ENCODE assay signal across 16 cellular contexts in the genomic region with DNA sequence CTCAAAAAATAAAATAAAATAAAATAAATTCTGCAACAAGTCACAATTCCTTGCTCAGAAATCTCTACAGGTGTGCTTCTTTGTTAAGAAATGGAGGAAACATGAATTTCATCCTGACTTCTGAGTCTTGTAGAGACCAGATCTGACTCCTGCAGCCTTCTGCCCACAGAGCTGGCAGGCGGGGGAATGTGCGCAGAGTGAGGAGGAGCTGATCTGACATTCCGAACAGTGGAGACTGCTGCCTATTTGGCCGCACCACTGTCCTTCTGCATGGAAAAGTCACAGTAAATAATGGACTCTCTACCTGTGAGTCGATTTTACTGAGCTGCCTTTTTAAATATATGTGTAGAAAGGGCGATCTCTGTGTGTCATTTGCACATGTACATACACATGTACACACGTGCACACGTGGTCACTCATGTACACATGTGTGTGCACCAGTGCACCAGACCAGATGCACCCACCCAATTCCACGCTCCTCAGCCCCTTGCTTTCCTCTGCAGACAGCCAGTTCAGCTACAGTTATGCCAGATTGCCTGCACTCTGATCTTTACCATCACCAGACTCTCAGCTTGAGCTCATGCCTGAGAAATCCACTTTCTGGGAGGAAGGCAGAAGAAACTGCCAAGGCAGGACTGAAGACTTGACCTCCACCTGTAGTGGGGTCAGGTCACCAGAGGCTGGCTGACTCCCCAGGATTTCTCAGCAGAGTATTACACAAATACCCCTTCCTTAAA. TPM values are rescaled to one million over a fixed set of nuclear protein-coding genes. Genes with fewer than 3 reads are reported as not detected.
DNase-seq lines count a peak whose midpoint lies in the region; ATAC-seq and TF ChIP-seq lines count a peak whose summit lies in the region.
"Had no signal": no experiment of that assay in that cellular context is flagged by ENCODE, and none has a peak within 500 bp of the region (broad histone marks: within the 10 kb centered on the region; RNA-seq: fewer than 3 reads in every experiment).

No MANE protein-coding gene starts in this region.

- no peaks in the 10 kb centered on the region for H3K27me3 Mint-ChIP-seq in activated CD4-positive, alpha-beta T cell treated with anti-CD3 and anti-CD28 coated beads, Interleukin-2, amount 10 ng/mL, durations not matched to agents 24 days and 14 days
- H3K27me3 Mint-ChIP-seq in activated B cell treated with CpG ODN at 0.5 μM for 24 hours: no peaks in the 10 kb centered on the region
- H3K27me3 Mint-ChIP-seq in effector memory CD8-positive, alpha-beta T cell: no peaks in the 10 kb centered on the region
- H3K27me3 Mint-ChIP-seq in stimulated activated memory B cell treated with anti-CD40 and anti-IgM and Interleukin-4, amounts not matched to agents 10 μg/mL and 1 μg/mL and 100 μg/mL, for 72 hours: no peaks in the 10 kb centered on the region

- no peak overlapping the region for H3K4me2 ChIP-seq in MM.1S (ENCODE audit: low read depth, low read length)

- peak overlapping the region; percentile 99 for H3K27ac Mint-ChIP-seq in activated CD4-positive, alpha-beta T cell treated with anti-CD3 and anti-CD28 coated beads, Interleukin-2, amount 10 ng/mL, durations not matched to agents 24 days and 14 days
- H3K27ac Mint-ChIP-seq in activated B cell treated with CpG ODN at 0.5 μM for 24 hours: peak overlapping the region; percentile 80
- H3K27ac Mint-ChIP-seq in effector memory CD8-positive, alpha-beta T cell: peak overlapping the region; percentile 99 to 100
- H3K27ac Mint-ChIP-seq in stimulated activated memory B cell treated with anti-CD40 and anti-IgM and Interleukin-4, amounts not matched to agents 10 μg/mL and 1 μg/mL and 100 μg/mL, for 72 hours: peak overlapping the region; percentile 86

- H3K9me2 ChIP-seq in MM.1S (replicated peaks; ENCODE audit: insufficient read depth, low read length): no peaks in the 10 kb centered on the region

- TF ChIP-seq CTCF in activated B cell treated with CpG ODN at 0.5 μM for 24 hours (IDR thresholded peaks at IDR 0.05): no peak
- no peak for TF ChIP-seq CTCF in MM.1S (IDR thresholded peaks at IDR 0.05; ENCODE audit: low read length)

- no peaks in the 10 kb centered on the region for H3F3A ChIP-seq in MM.1S (ENCODE audit: insufficient read depth, low read length)

- no peaks in the 10 kb centered on the region for H3K27me3 ChIP-seq in MM.1S (replicated peaks; ENCODE audit: insufficient read depth, low read length)

- H3K36me3 ChIP-seq in MM.1S (replicated peaks; ENCODE audit: insufficient read depth, low read length): peaks cover 4% of the 10 kb centered on the region; the same call in 1 of the 2 replicates
- H3K36me3 ChIP-seq: left ventricle myocardium inferior had no signal

- no peak overlapping the region for H3K27ac ChIP-seq in MM.1S (ENCODE audit: low read length)
- H3K27ac ChIP-seq: left ventricle myocardium inferior had no signal

- peaks cover 93% of the 10 kb centered on the region for H3K79me2 ChIP-seq in MM.1S (ENCODE audit: low read length)

- POLR2A ChIA-PET in activated B cell treated with CpG ODN at 0.5 μM for 24 hours (lab: Charles Lee): interaction anchor here (1.0 to 1.6 kb wide), 5 partner anchors 9 to 52 kb away, joined by 3 to 6 read pairs (median 4); no protein-coding TSS in a partner anchor

- H3K36me3 Mint-ChIP-seq in activated CD4-positive, alpha-beta T cell treated with anti-CD3 and anti-CD28 coated beads, Interleukin-2, amount 10 ng/mL, durations not matched to agents 24 days and 14 days (ENCODE audit: low read depth): peaks cover 87% of the 10 kb centered on the region
- H3K36me3 Mint-ChIP-seq in activated B cell treated with CpG ODN at 0.5 μM for 24 hours (ENCODE audit: low read depth): peaks cover 93% of the 10 kb centered on the region
- H3K36me3 Mint-ChIP-seq in effector memory CD8-positive, alpha-beta T cell (ENCODE audit: insufficient read depth): peaks cover 91% of the 10 kb centered on the region
- H3K36me3 Mint-ChIP-seq in stimulated activated memory B cell treated with anti-CD40 and anti-IgM and Interleukin-4, amounts not matched to agents 10 μg/mL and 1 μg/mL and 100 μg/mL, for 72 hours: peaks cover 77% of the 10 kb centered on the region

- H2AFZ ChIP-seq in MM.1S (ENCODE audit: low read length): no peak overlapping the region

- intact Hi-C loops in activated CD4-positive, alpha-beta T cell treated with anti-CD3 and anti-CD28 coated beads, Interleukin-2, amount 10 ng/mL, durations not matched to agents 24 days and 14 days (cut with micrococcal nuclease): no loop called here
- intact Hi-C loops in activated B cell treated with CpG ODN at 0.5 μM for 24 hours (cut with micrococcal nuclease): no loop called here

- no peak overlapping the region for H3K4me3 ChIP-seq in MM.1S (ENCODE audit: low read length)
- H3K4me3 ChIP-seq: left ventricle myocardium inferior had no signal

- no peak for ATAC-seq in activated B cell treated with CpG ODN at 0.5 μM for 24 hours (ENCODE audit: low read depth)
- no peak for ATAC-seq in effector memory CD8-positive, alpha-beta T cell (replicated peaks)
- no peak for ATAC-seq in stimulated activated memory B cell treated with anti-CD40 and anti-IgM and Interleukin-4, amounts not matched to agents 10 μg/mL and 1 μg/mL and 100 μg/mL, for 72 hours
- ATAC-seq: sciatic nerve had no signal

- H3K4me1 ChIP-seq in MM.1S (ENCODE audit: low read length): no peaks in the 10 kb centered on the region
- H3K4me1 ChIP-seq: left ventricle myocardium inferior had no signal

- peak overlapping the region; percentile 81 for H3K4me3 Mint-ChIP-seq in activated CD4-positive, alpha-beta T cell treated with anti-CD3 and anti-CD28 coated beads, Interleukin-2, amount 10 ng/mL, durations not matched to agents 24 days and 14 days
- no peak overlapping the region for H3K4me3 Mint-ChIP-seq in activated B cell treated with CpG ODN at 0.5 μM for 24 hours
- peak overlapping the region; percentile 83 to 86 for H3K4me3 Mint-ChIP-seq in effector memory CD8-positive, alpha-beta T cell
- no peak overlapping the region for H3K4me3 Mint-ChIP-seq in stimulated activated memory B cell treated with anti-CD40 and anti-IgM and Interleukin-4, amounts not matched to agents 10 μg/mL and 1 μg/mL and 100 μg/mL, for 72 hours

- H4K20me1 ChIP-seq in MM.1S (ENCODE audit: insufficient read depth, low read length): no peaks in the 10 kb centered on the region

- DNase-seq in activated CD4-positive, alpha-beta T cell treated with anti-CD3 and anti-CD28 coated beads, Interleukin-2, amount 10 ng/mL, durations not matched to agents 24 days and 14 days: no peak
- DNase-seq in activated CD4-positive, alpha-beta T cell treated with anti-CD3 and anti-CD28 coated beads for 1 hour: no peak
- DNase-seq in activated B cell treated with CpG ODN at 0.5 μM for 24 hours (no peak), MM.1S (no peak), DMS153 (lab: John Stamatoyannopoulos, UW) (no peak)
- DNase-seq in effector memory CD8-positive, alpha-beta T cell: no peak
- no peak for DNase-seq in stimulated activated CD4-positive, alpha-beta T cell treated with anti-CD3 and anti-CD28 coated beads, Interleukin-12 subunit alpha, Interleukin-12 subunit beta, amount 100 ng/mL, for 4 hours
- DNase-seq: amniotic stem cell, left ventricle myocardium inferior, NCI-H1930, NCI-H526, RPMI8226 had no signal

- H3K9me3 Mint-ChIP-seq in activated CD4-positive, alpha-beta T cell treated with anti-CD3 and anti-CD28 coated beads, Interleukin-2, amount 10 ng/mL, durations not matched to agents 24 days and 14 days: peaks cover 4% of the 10 kb centered on the region
- H3K9me3 Mint-ChIP-seq in activated B cell treated with CpG ODN at 0.5 μM for 24 hours: no peaks in the 10 kb centered on the region
- H3K9me3 Mint-ChIP-seq in effector memory CD8-positive, alpha-beta T cell: peaks cover 3 to 9% of the 10 kb centered on the region in 2 donors
- H3K9me3 Mint-ChIP-seq in stimulated activated memory B cell treated with anti-CD40 and anti-IgM and Interleukin-4, amounts not matched to agents 10 μg/mL and 1 μg/mL and 100 μg/mL, for 72 hours: peaks cover 3% of the 10 kb centered on the region

- CTCF ChIA-PET in activated B cell treated with CpG ODN at 0.5 μM for 24 hours (lab: Charles Lee): interaction anchor here (1.1 to 1.3 kb wide), 3 partner anchors 13 to 150 kb away, joined by 3 to 4 read pairs (median 4); no protein-coding TSS in a partner anchor

- H3K4me1 Mint-ChIP-seq in activated CD4-positive, alpha-beta T cell treated with anti-CD3 and anti-CD28 coated beads, Interleukin-2, amount 10 ng/mL, durations not matched to agents 24 days and 14 days: peaks cover 93% of the 10 kb centered on the region
- H3K4me1 Mint-ChIP-seq in activated B cell treated with CpG ODN at 0.5 μM for 24 hours: peaks cover 93% of the 10 kb centered on the region
- peaks cover 82 to 86% of the 10 kb centered on the region in 2 donors for H3K4me1 Mint-ChIP-seq in effector memory CD8-positive, alpha-beta T cell (ENCODE audit: low read depth in 2 of 2)
- H3K4me1 Mint-ChIP-seq in stimulated activated memory B cell treated with anti-CD40 and anti-IgM and Interleukin-4, amounts not matched to agents 10 μg/mL and 1 μg/mL and 100 μg/mL, for 72 hours: peaks cover 85% of the 10 kb centered on the region

- H3K9ac ChIP-seq in MM.1S (ENCODE audit: low read length): no peak overlapping the region

- no peaks in the 10 kb centered on the region for H3K9me3 ChIP-seq in MM.1S (replicated peaks; ENCODE audit: insufficient read depth, low read length)
- H3K9me3 ChIP-seq: left ventricle myocardium inferior had no signal

RNA-seq across cellular contexts. Expression of gene IKZF1, which starts 54.9 kb away (rescaled TPM):
- 282 and 292 TPM in 2 replicates for total RNA-seq in activated CD4-positive, alpha-beta T cell treated with anti-CD3 and anti-CD28 coated beads, Interleukin-2, amount 10 ng/mL, durations not matched to agents 24 days and 14 days
- 301 and 325 TPM in 2 replicates for total RNA-seq in activated B cell treated with CpG ODN at 0.5 μM for 24 hours
- total RNA-seq: fibroblast of lung, LHCN-M2 had no signal

Comparison
In these comparisons a context has a peak if more than half of its experiments do, and no peak if none do; other contexts are left out.
1. H3K4me3 Mint-ChIP-seq: peak in activated CD4-positive, alpha-beta T cell treated with anti-CD3 and anti-CD28 coated beads, Interleukin-2, amount 10 ng/mL, durations not matched to agents 24 days and 14 days (single experiment) and effector memory CD8-positive, alpha-beta T cell (2 of 2); none in activated B cell treated with CpG ODN at 0.5 μM for 24 hours (single experiment) and stimulated activated memory B cell treated with anti-CD40 and anti-IgM and Interleukin-4, amounts not matched to agents 10 μg/mL and 1 μg/mL and 100 μg/mL, for 72 hours (single experiment).
2. Peak in every context shown above with its lines, with median percentiles within 50 percentile points of each other: H3K27ac Mint-ChIP-seq.